Comparison of ENCODE assay signal across 1 cellular context in genomic region chr20:36235892-36236785, GRCh38.
TF ChIP-seq lines count a peak whose summit lies in the region.

A gene with protein sequence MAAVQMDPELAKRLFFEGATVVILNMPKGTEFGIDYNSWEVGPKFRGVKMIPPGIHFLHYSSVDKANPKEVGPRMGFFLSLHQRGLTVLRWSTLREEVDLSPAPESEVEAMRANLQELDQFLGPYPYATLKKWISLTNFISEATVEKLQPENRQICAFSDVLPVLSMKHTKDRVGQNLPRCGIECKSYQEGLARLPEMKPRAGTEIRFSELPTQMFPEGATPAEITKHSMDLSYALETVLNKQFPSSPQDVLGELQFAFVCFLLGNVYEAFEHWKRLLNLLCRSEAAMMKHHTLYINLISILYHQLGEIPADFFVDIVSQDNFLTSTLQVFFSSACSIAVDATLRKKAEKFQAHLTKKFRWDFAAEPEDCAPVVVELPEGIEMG (plus strand): TSS chr20:36236478. CDS start chr20:36239869, 3,391 bp downstream.

TF ChIP-seq in HepG2, 621 proteins besides CTCF, POLR2A, EP300 and RAD21 (continued from another document and continues in another):
- TF ChIP-seq ZNF17 (CRISPR knock-in tag; IDR thresholded peaks at IDR 0.05) (no peak), SRY (CRISPR knock-in tag; IDR thresholded peaks at IDR 0.05) (peak; percentile 97), ZNF619 (CRISPR knock-in tag; IDR thresholded peaks at IDR 0.05) (peak; percentile 67), PATZ1 (CRISPR knock-in tag; IDR thresholded peaks at IDR 0.05) (peak; percentile 86), DNMT1 (CRISPR knock-in tag; IDR thresholded peaks at IDR 0.05) (peak; percentile 84; the same call in 1 of the 2 replicates), PAF1 (CRISPR knock-in tag; IDR thresholded peaks at IDR 0.05) (no peak), KMT2A (CRISPR knock-in tag; IDR thresholded peaks at IDR 0.05) (peak; percentile 100), FOXA1 (IDR thresholded peaks at IDR 0.05) (no peak), FOXA1 (CRISPR knock-in tag; IDR thresholded peaks at IDR 0.05) (peak; percentile 70), RXRA (CRISPR knock-in tag; IDR thresholded peaks at IDR 0.05) (peak; percentile 92), TEAD2 (CRISPR knock-in tag; IDR thresholded peaks at IDR 0.05) (no peak), ZFP37 (CRISPR knock-in tag; IDR thresholded peaks at IDR 0.05; ENCODE audit: borderline replicate concordance) (0 out of 2 replicates have a peak, but pooled peaks have one; percentile 57), PLRG1 (conservative IDR thresholded peaks at IDR 0.05) (no peak), NFRKB (IDR thresholded peaks at IDR 0.05) (no peak), ZNF562 (CRISPR knock-in tag; IDR thresholded peaks at IDR 0.05; ENCODE audit: borderline replicate concordance) (no peak), ZNF10 (CRISPR knock-in tag; IDR thresholded peaks at IDR 0.05; ENCODE audit: borderline replicate concordance, low read depth) (no peak), FOXP4 (CRISPR knock-in tag; IDR thresholded peaks at IDR 0.05) (peak; percentile 81), ZNF879 (CRISPR knock-in tag; IDR thresholded peaks at IDR 0.05) (no peak; the same call in 1 of the 2 replicates), ZSCAN22 (CRISPR knock-in tag; IDR thresholded peaks at IDR 0.05) (no peak; the same call in 1 of the 2 replicates), ZNF850 (CRISPR knock-in tag; conservative IDR thresholded peaks at IDR 0.05) (no peak), PAWR (CRISPR knock-in tag; IDR thresholded peaks at IDR 0.05; ENCODE audit: borderline replicate concordance) (no peak), ZNF484 (CRISPR knock-in tag; IDR thresholded peaks at IDR 0.05; ENCODE audit: borderline replicate concordance, low read depth) (0 out of 2 replicates have a peak, but pooled peaks have one; percentile 54), NCOA5 (CRISPR knock-in tag; IDR thresholded peaks at IDR 0.05) (no peak), DNMT3B (CRISPR knock-in tag; conservative IDR thresholded peaks at IDR 0.05) (peak; percentile 92), ZBTB33 (CRISPR knock-in tag; IDR thresholded peaks at IDR 0.05) (peak; percentile 84), MATR3 (CRISPR knock-in tag; IDR thresholded peaks at IDR 0.05) (no peak), PHF20 (CRISPR knock-in tag; IDR thresholded peaks at IDR 0.05) (peak; percentile 100), FOXM1 (CRISPR knock-in tag; IDR thresholded peaks at IDR 0.05) (no peak; the same call in 1 of the 2 replicates), ASH2L (IDR thresholded peaks at IDR 0.05; ENCODE audit: insufficient read length, low read depth, low read length) (peak; percentile 99), HMGXB4 (CRISPR knock-in tag; IDR thresholded peaks at IDR 0.05; ENCODE audit: borderline replicate concordance in 1 of 2, low read depth in 1 of 2) (peak; percentile 97 to 99), U2AF1 (optimal IDR thresholded peaks at IDR 0.05; ENCODE audit: low read depth, low read length) (peak; percentile 96), MAFK (conservative IDR thresholded peaks at IDR 0.05 in 1 of 2, IDR thresholded peaks at IDR 0.05 in 1 of 2; ENCODE audit: low read length in 2 of 2) (no peak), ZNF672 (CRISPR knock-in tag; IDR thresholded peaks at IDR 0.05) (peak; percentile 90; the same call in 1 of the 2 replicates), ZSCAN31 (CRISPR knock-in tag; IDR thresholded peaks at IDR 0.05; ENCODE audit: low read depth) (peak; percentile 85; the same call in 1 of the 2 replicates), BRF2 (CRISPR knock-in tag; IDR thresholded peaks at IDR 0.05) (0 out of 2 replicates have a peak, but pooled peaks have one; percentile 42)
- TF ChIP-seq, protein P1, sequence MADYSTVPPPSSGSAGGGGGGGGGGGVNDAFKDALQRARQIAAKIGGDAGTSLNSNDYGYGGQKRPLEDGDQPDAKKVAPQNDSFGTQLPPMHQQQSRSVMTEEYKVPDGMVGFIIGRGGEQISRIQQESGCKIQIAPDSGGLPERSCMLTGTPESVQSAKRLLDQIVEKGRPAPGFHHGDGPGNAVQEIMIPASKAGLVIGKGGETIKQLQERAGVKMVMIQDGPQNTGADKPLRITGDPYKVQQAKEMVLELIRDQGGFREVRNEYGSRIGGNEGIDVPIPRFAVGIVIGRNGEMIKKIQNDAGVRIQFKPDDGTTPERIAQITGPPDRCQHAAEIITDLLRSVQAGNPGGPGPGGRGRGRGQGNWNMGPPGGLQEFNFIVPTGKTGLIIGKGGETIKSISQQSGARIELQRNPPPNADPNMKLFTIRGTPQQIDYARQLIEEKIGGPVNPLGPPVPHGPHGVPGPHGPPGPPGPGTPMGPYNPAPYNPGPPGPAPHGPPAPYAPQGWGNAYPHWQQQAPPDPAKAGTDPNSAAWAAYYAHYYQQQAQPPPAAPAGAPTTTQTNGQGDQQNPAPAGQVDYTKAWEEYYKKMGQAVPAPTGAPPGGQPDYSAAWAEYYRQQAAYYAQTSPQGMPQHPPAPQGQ (CRISPR knock-in tag; IDR thresholded peaks at IDR 0.05; ENCODE audit: borderline replicate concordance), result peak; percentile 49; the same call in 1 of the 2 replicates
- TF ChIP-seq, protein P2, sequence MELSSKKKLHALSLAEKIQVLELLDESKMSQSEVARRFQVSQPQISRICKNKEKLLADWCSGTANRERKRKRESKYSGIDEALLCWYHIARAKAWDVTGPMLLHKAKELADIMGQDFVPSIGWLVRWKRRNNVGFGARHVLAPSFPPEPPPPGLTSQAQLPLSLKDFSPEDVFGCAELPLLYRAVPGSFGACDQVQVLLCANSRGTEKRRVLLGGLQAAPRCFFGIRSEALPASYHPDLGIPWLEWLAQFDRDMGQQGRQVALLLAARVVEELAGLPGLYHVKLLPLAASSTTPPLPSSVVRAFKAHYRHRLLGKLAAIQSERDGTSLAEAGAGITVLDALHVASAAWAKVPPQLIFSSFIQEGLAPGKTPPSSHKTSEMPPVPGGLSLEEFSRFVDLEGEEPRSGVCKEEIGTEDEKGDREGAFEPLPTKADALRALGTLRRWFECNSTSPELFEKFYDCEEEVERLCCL (CRISPR knock-in tag; IDR thresholded peaks at IDR 0.05; ENCODE audit: borderline replicate concordance), result peak; percentile 98
- TF ChIP-seq, protein P3, sequence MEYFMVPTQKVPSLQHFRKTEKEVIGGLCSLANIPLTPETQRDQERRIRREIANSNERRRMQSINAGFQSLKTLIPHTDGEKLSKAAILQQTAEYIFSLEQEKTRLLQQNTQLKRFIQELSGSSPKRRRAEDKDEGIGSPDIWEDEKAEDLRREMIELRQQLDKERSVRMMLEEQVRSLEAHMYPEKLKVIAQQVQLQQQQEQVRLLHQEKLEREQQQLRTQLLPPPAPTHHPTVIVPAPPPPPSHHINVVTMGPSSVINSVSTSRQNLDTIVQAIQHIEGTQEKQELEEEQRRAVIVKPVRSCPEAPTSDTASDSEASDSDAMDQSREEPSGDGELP (IDR thresholded peaks at IDR 0.05; ENCODE audit: borderline replicate concordance, low read depth), result peak; percentile 50; the same call in 1 of the 2 replicates
- TF ChIP-seq, protein P4, sequence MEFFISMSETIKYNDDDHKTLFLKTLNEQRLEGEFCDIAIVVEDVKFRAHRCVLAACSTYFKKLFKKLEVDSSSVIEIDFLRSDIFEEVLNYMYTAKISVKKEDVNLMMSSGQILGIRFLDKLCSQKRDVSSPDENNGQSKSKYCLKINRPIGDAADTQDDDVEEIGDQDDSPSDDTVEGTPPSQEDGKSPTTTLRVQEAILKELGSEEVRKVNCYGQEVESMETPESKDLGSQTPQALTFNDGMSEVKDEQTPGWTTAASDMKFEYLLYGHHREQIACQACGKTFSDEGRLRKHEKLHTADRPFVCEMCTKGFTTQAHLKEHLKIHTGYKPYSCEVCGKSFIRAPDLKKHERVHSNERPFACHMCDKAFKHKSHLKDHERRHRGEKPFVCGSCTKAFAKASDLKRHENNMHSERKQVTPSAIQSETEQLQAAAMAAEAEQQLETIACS (CRISPR knock-in tag; IDR thresholded peaks at IDR 0.05), result no peak
- TF ChIP-seq, protein P5, sequence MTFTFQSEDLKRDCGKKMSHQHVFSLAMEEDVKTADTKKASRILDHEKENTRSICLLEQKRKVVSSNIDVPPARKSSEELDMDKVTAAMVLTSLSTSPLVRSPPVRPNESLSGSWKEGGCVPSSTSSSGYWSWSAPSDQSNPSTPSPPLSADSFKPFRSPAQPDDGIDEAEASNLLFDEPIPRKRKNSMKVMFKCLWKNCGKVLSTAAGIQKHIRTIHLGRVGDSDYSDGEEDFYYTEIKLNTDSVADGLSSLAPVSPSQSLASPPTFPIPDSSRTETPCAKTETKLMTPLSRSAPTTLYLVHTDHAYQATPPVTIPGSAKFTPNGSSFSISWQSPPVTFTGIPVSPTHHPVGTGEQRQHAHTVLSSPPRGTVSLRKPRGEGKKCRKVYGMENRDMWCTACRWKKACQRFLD (CRISPR knock-in tag; IDR thresholded peaks at IDR 0.05; ENCODE audit: borderline replicate concordance), result no peak
- TF ChIP-seq, protein P6, sequence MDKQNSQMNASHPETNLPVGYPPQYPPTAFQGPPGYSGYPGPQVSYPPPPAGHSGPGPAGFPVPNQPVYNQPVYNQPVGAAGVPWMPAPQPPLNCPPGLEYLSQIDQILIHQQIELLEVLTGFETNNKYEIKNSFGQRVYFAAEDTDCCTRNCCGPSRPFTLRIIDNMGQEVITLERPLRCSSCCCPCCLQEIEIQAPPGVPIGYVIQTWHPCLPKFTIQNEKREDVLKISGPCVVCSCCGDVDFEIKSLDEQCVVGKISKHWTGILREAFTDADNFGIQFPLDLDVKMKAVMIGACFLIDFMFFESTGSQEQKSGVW (CRISPR knock-in tag; IDR thresholded peaks at IDR 0.05; ENCODE audit: borderline replicate concordance), result no peak
